2 cellular contexts compared by ENCODE assay signal in genomic region chrX:71677195-71677594, GRCh38. TPM values are rescaled to one million over a fixed set of nuclear protein-coding genes. Genes with fewer than 3 reads are reported as not detected.
"Had no signal": no experiment of that assay in that cellular context is flagged by ENCODE, and none has a peak within 500 bp of the region (broad histone marks: within the 10 kb centered on the region; RNA-seq: fewer than 3 reads in every experiment).

No MANE protein-coding gene starts in this region.

RNA-seq across cellular contexts. Expression of gene CXorf49, which starts 40.9 kb away (rescaled TPM):
- total RNA-seq: G401, GM12878 had no signal
- polyA plus RNA-seq: GM12878 had no signal

RNA-seq across cellular contexts. Expression of gene CXCR3, which starts 58.9 kb away (rescaled TPM):
- total RNA-seq: G401 had no signal
